ENCODE assay signal across 22 cellular contexts in genomic region chr10:88962336-88962735, GRCh38. TPM values are rescaled to one million over a fixed set of nuclear protein-coding genes. Genes with fewer than 3 reads are reported as not detected.
A peak's percentile ranks its signal among the peaks of the same experiment; 100 is the strongest.
DNase-seq lines count a peak whose midpoint lies in the region; ATAC-seq, FAIRE-seq and TF ChIP-seq lines count a peak whose summit lies in the region.
"Had no signal": no experiment of that assay in that cellular context is flagged by ENCODE, and none has a peak within 500 bp of the region (broad histone marks: within the 10 kb centered on the region; RNA-seq: fewer than 3 reads in every experiment).

No MANE protein-coding gene starts in this region.

- no peaks in the 10 kb centered on the region for H3K36me3 ChIP-seq in naive thymus-derived CD4-positive, alpha-beta T cell (ENCODE audit: control insufficient read depth in 2 of 3, insufficient read depth in 3 of 3, low read length in 3 of 3)
- H3K36me3 ChIP-seq in Caco-2 (ENCODE audit: control insufficient read depth, insufficient read depth, low read length) (no peaks in the 10 kb centered on the region), aorta (ENCODE audit: control insufficient read depth in 1 of 2, insufficient read depth in 2 of 2, low read length in 1 of 2) (no peaks in the 10 kb centered on the region)
- H3K36me3 ChIP-seq: adrenal gland, heart right ventricle had no signal

- H3K27ac Mint-ChIP-seq in activated CD8-positive, alpha-beta memory T cell treated with anti-CD3 and anti-CD28 coated beads, Interleukin-2, amount 10 ng/mL, durations not matched to agents 7 days and 5 days = peak overlapping the region; percentile 61
- H3K27ac Mint-ChIP-seq in T-helper 2 cell treated with Interferon-gamma antibody and Interleukin-4, amounts not matched to agents 5 μg/mL and 100 μg/mL, for 36 hours = peak overlapping the region; percentile 55
- H3K27ac Mint-ChIP-seq in naive thymus-derived CD4-positive, alpha-beta T cell = peak overlapping the region in 4 of 9 donors; percentile 1 to 32 (median 21)
- H3K27ac Mint-ChIP-seq in Caco-2 (ENCODE audit: unreplicated experiment) = no peak overlapping the region
- H3K27ac Mint-ChIP-seq: activated T-cell treated with anti-CD3 and anti-CD28 coated beads, Interleukin-2, amount 50 U/mL, for 72 hours; dendritic cell treated with granulocyte-macrophage colony-stimulating factor and Interleukin-4, amounts not matched to agents 40 ng/mL and 50 ng/mL, for 4 days; mesothelial cell of epicardium; stimulated activated memory B cell treated with anti-CD40 and anti-IgM and Interleukin-4, amounts not matched to agents 10 μg/mL and 1 μg/mL and 100 μg/mL, for 72 hours had no signal

- POLR2A ChIA-PET in naive thymus-derived CD4-positive, alpha-beta T cell (lab: Charles Lee) = interaction anchor here (0.8 kb wide), 2 partner anchors 19 to 27 kb away, joined by 4 to 5 read pairs; no protein-coding TSS in a partner anchor
- POLR2A ChIA-PET in Caco-2 (lab: Charles Lee) = no interaction called here

- BruUV-seq in Caco-2 (replicated peaks; lab: Mats Ljungman, UMichigan) = no TSS peak

- no peak overlapping the region for H3K4me3 ChIP-seq in naive thymus-derived CD4-positive, alpha-beta T cell (ENCODE audit: low read length)
- H3K4me3 ChIP-seq in Caco-2 (ENCODE audit: low read depth, low read length) (no peak overlapping the region), aorta (ENCODE audit: low read length in 2 of 2) (no peak overlapping the region)
- H3K4me3 ChIP-seq: adrenal gland, heart right ventricle had no signal

- H3K9me3 Mint-ChIP-seq in activated CD8-positive, alpha-beta memory T cell treated with anti-CD3 and anti-CD28 coated beads, Interleukin-2, amount 10 ng/mL, durations not matched to agents 7 days and 5 days (ENCODE audit: low read depth) = no peaks in the 10 kb centered on the region
- no peaks in the 10 kb centered on the region for H3K9me3 Mint-ChIP-seq in T-helper 2 cell treated with Interferon-gamma antibody and Interleukin-4, amounts not matched to agents 5 μg/mL and 100 μg/mL, for 36 hours
- H3K9me3 Mint-ChIP-seq in naive thymus-derived CD4-positive, alpha-beta T cell = peaks cover 0 to 2% (median 0%) of the 10 kb centered on the region in 11 donors
- H3K9me3 Mint-ChIP-seq in Caco-2 (ENCODE audit: unreplicated experiment) = no peaks in the 10 kb centered on the region
- H3K9me3 Mint-ChIP-seq: activated T-cell treated with anti-CD3 and anti-CD28 coated beads, Interleukin-2, amount 50 U/mL, for 72 hours; dendritic cell treated with granulocyte-macrophage colony-stimulating factor and Interleukin-4, amounts not matched to agents 40 ng/mL and 50 ng/mL, for 4 days; mesothelial cell of epicardium; stimulated activated memory B cell treated with anti-CD40 and anti-IgM and Interleukin-4, amounts not matched to agents 10 μg/mL and 1 μg/mL and 100 μg/mL, for 72 hours had no signal

- peaks cover 10 to 20% of the 10 kb centered on the region in 2 donors for H3K4me1 ChIP-seq in naive thymus-derived CD4-positive, alpha-beta T cell (ENCODE audit: control insufficient read depth in 2 of 2, insufficient read depth in 2 of 2, low read length in 2 of 2)
- H3K4me1 ChIP-seq in Caco-2 = no peaks in the 10 kb centered on the region
- H3K4me1 ChIP-seq in aorta (ENCODE audit: control insufficient read depth in 1 of 2, insufficient read depth in 2 of 2, low read length in 2 of 2) = peaks cover 6 to 16% of the 10 kb centered on the region in 2 donors

- peaks cover 5% of the 10 kb centered on the region for H3K36me3 Mint-ChIP-seq in activated CD8-positive, alpha-beta memory T cell treated with anti-CD3 and anti-CD28 coated beads, Interleukin-2, amount 10 ng/mL, durations not matched to agents 7 days and 5 days
- H3K36me3 Mint-ChIP-seq in T-helper 2 cell treated with Interferon-gamma antibody and Interleukin-4, amounts not matched to agents 5 μg/mL and 100 μg/mL, for 36 hours (ENCODE audit: low read depth) = peaks cover 3% of the 10 kb centered on the region
- H3K36me3 Mint-ChIP-seq in naive thymus-derived CD4-positive, alpha-beta T cell = peaks cover 0 to 7% (median 0%) of the 10 kb centered on the region in 5 donors
- no peaks in the 10 kb centered on the region for H3K36me3 Mint-ChIP-seq in Caco-2 (ENCODE audit: insufficient read depth, unreplicated experiment)
- H3K36me3 Mint-ChIP-seq: mesothelial cell of epicardium had no signal

- TF ChIP-seq CTCF in Caco-2 (IDR thresholded peaks at IDR 0.05; ENCODE audit: insufficient read depth in 1 of 2, low read depth in 1 of 2, low read length in 1 of 2, severe bottlenecking in 1 of 2, unreplicated experiment in 1 of 2) = no peak

- intact Hi-C loops in naive thymus-derived CD4-positive, alpha-beta T cell (cut with micrococcal nuclease) = loop anchor here in 1 of 2 donors (1.0 kb wide), 1 partner anchor 28 kb away; the partner anchor contains the start of gene FAS
- intact Hi-C loops in Caco-2 (cut with micrococcal nuclease; ENCODE audit: unreplicated experiment) (no loop called here), aorta (cut with DNase I) (no loop called here)

- no peak overlapping the region for H3K27ac ChIP-seq in naive thymus-derived CD4-positive, alpha-beta T cell (ENCODE audit: low read depth, low read length)
- H3K27ac ChIP-seq in aorta (ENCODE audit: low read depth in 1 of 2, low read length in 2 of 2) = no peak overlapping the region
- H3K27ac ChIP-seq: adrenal gland, heart right ventricle had no signal

- ATAC-seq in activated CD8-positive, alpha-beta memory T cell treated with anti-CD3 and anti-CD28 coated beads, Interleukin-2, amount 10 ng/mL, durations not matched to agents 7 days and 5 days = no peak
- peak; percentile 75 for ATAC-seq in naive thymus-derived CD4-positive, alpha-beta T cell
- no peak for ATAC-seq in aorta (ENCODE audit: low FRiP score)
- ATAC-seq: activated T-cell treated with anti-CD3 and anti-CD28 coated beads, Interleukin-2, amount 50 U/mL, for 72 hours; heart right ventricle; left lobe of liver; stimulated activated memory B cell treated with anti-CD40 and anti-IgM and Interleukin-4, amounts not matched to agents 10 μg/mL and 1 μg/mL and 100 μg/mL, for 72 hours had no signal

- no peaks in the 10 kb centered on the region for H3K27me3 Mint-ChIP-seq in activated CD8-positive, alpha-beta memory T cell treated with anti-CD3 and anti-CD28 coated beads, Interleukin-2, amount 10 ng/mL, durations not matched to agents 7 days and 5 days
- peaks cover 6% of the 10 kb centered on the region for H3K27me3 Mint-ChIP-seq in T-helper 2 cell treated with Interferon-gamma antibody and Interleukin-4, amounts not matched to agents 5 μg/mL and 100 μg/mL, for 36 hours (ENCODE audit: low read depth)
- peaks cover 0 to 2% (median 0%) of the 10 kb centered on the region in 5 donors for H3K27me3 Mint-ChIP-seq in naive thymus-derived CD4-positive, alpha-beta T cell
- H3K27me3 Mint-ChIP-seq in Caco-2 (ENCODE audit: insufficient read depth, unreplicated experiment) = peaks cover 4% of the 10 kb centered on the region
- H3K27me3 Mint-ChIP-seq: stimulated activated memory B cell treated with anti-CD40 and anti-IgM and Interleukin-4, amounts not matched to agents 10 μg/mL and 1 μg/mL and 100 μg/mL, for 72 hours had no signal

- CTCF ChIA-PET in activated CD8-positive, alpha-beta memory T cell treated with anti-CD3 and anti-CD28 coated beads, Interleukin-2, amount 10 ng/mL, durations not matched to agents 7 days and 5 days (lab: Charles Lee) = interaction anchor here (1.0 kb wide), 1 partner anchor 10 kb away, joined by 3 read pairs; the partner anchor contains the start of gene ACTA2
- CTCF ChIA-PET in naive thymus-derived CD4-positive, alpha-beta T cell (lab: Charles Lee) = interaction anchor here (1.6 kb wide), 2 partner anchors 28 to 67 kb away, joined by 3 to 4 read pairs; no protein-coding TSS in a partner anchor
- CTCF ChIA-PET in Caco-2 (lab: Charles Lee) = no interaction called here

- no peaks in the 10 kb centered on the region for H3K27me3 ChIP-seq in naive thymus-derived CD4-positive, alpha-beta T cell (ENCODE audit: control insufficient read depth in 2 of 2, insufficient read depth in 2 of 2, low read length in 2 of 2)
- no peaks in the 10 kb centered on the region for H3K27me3 ChIP-seq in Caco-2 (replicated peaks; ENCODE audit: control insufficient read depth, insufficient read depth, low read length)
- H3K27me3 ChIP-seq in aorta (ENCODE audit: control insufficient read depth in 1 of 2, insufficient read depth in 2 of 2, low read length in 1 of 2) = no peaks in the 10 kb centered on the region
- H3K27me3 ChIP-seq: adrenal gland, heart right ventricle had no signal

- no peak for DNase-seq in activated CD8-positive, alpha-beta memory T cell treated with anti-CD3 and anti-CD28 coated beads, Interleukin-2, amount 10 ng/mL, durations not matched to agents 7 days and 5 days
- no peak for DNase-seq in activated CD8-positive, alpha-beta memory T cell treated with anti-CD3 and anti-CD28 coated beads for 24 hours
- DNase-seq in GM18507 (ENCODE audit: extremely low spot score, insufficient read length, low read depth) = no peak
- no peak for DNase-seq in T-helper 2 cell treated with Interferon-gamma antibody and Interleukin-4, amounts not matched to agents 5 μg/mL and 100 μg/mL, for 36 hours (ENCODE audit: low spot score)
- DNase-seq in naive thymus-derived CD4-positive, alpha-beta T cell = peak in 6 of 9 donors; percentile 8 to 47 (median 39)
- no peak for DNase-seq in Caco-2
- no peak for DNase-seq in NCI-H1417 (lab: John Stamatoyannopoulos, UW)
- DNase-seq in aorta = no peak
- DNase-seq: activated T-cell treated with anti-CD3 and anti-CD28 coated beads, Interleukin-2, amount 50 U/mL, for 72 hours; adrenal gland; DMS153; H7; heart right ventricle; NCI-H1417 treated with DMSO at 0.1 percent for 48 hours; NCI-H2107; NCI-H510A had no signal

- peak; percentile 5 for FAIRE-seq in GM18507 (lab: Jason Lieb, UNC)
- FAIRE-seq: bronchial epithelial cell, TTC549 had no signal

- WGBS in aorta, 2 donors = 46 to 74% methylated on average over 2 of the region's 2 CpGs

- no peak overlapping the region for H3K4me3 Mint-ChIP-seq in activated CD8-positive, alpha-beta memory T cell treated with anti-CD3 and anti-CD28 coated beads, Interleukin-2, amount 10 ng/mL, durations not matched to agents 7 days and 5 days
- H3K4me3 Mint-ChIP-seq in T-helper 2 cell treated with Interferon-gamma antibody and Interleukin-4, amounts not matched to agents 5 μg/mL and 100 μg/mL, for 36 hours = peak overlapping the region; percentile 76
- H3K4me3 Mint-ChIP-seq in naive thymus-derived CD4-positive, alpha-beta T cell = peak overlapping the region in 8 of 10 donors; percentile 34 to 80 (median 60)
- H3K4me3 Mint-ChIP-seq in Caco-2 (ENCODE audit: unreplicated experiment) = no peak overlapping the region
- H3K4me3 Mint-ChIP-seq: dendritic cell treated with granulocyte-macrophage colony-stimulating factor and Interleukin-4, amounts not matched to agents 40 ng/mL and 50 ng/mL, for 4 days; mesothelial cell of epicardium; stimulated activated memory B cell treated with anti-CD40 and anti-IgM and Interleukin-4, amounts not matched to agents 10 μg/mL and 1 μg/mL and 100 μg/mL, for 72 hours had no signal

- H3K9me3 ChIP-seq in naive thymus-derived CD4-positive, alpha-beta T cell (ENCODE audit: control insufficient read depth in 2 of 3, low read length in 3 of 3) = no peaks in the 10 kb centered on the region
- H3K9me3 ChIP-seq in Caco-2 = no peaks in the 10 kb centered on the region
- H3K9me3 ChIP-seq in aorta (ENCODE audit: control insufficient read depth, low read length) = no peaks in the 10 kb centered on the region
- H3K9me3 ChIP-seq: adrenal gland, heart right ventricle had no signal

- peaks cover 30% of the 10 kb centered on the region for H3K4me1 Mint-ChIP-seq in activated CD8-positive, alpha-beta memory T cell treated with anti-CD3 and anti-CD28 coated beads, Interleukin-2, amount 10 ng/mL, durations not matched to agents 7 days and 5 days
- H3K4me1 Mint-ChIP-seq in T-helper 2 cell treated with Interferon-gamma antibody and Interleukin-4, amounts not matched to agents 5 μg/mL and 100 μg/mL, for 36 hours (ENCODE audit: low read depth) = peaks cover 25% of the 10 kb centered on the region
- peaks cover 16 to 28% (median 26%) of the 10 kb centered on the region in 7 donors for H3K4me1 Mint-ChIP-seq in naive thymus-derived CD4-positive, alpha-beta T cell
- no peaks in the 10 kb centered on the region for H3K4me1 Mint-ChIP-seq in Caco-2 (ENCODE audit: low read depth, unreplicated experiment)
- H3K4me1 Mint-ChIP-seq: stimulated activated memory B cell treated with anti-CD40 and anti-IgM and Interleukin-4, amounts not matched to agents 10 μg/mL and 1 μg/mL and 100 μg/mL, for 72 hours had no signal

RNA-seq across cellular contexts. Expression of gene ACTA2, which starts 9.8 kb away (rescaled TPM):
- total RNA-seq in activated CD8-positive, alpha-beta memory T cell treated with anti-CD3 and anti-CD28 coated beads, Interleukin-2, amount 10 ng/mL, durations not matched to agents 7 days and 5 days = 10 to 100 TPM; 28.2 to 34.5 TPM
- total RNA-seq in naive thymus-derived CD4-positive, alpha-beta T cell = 10 to 100 TPM in 1 of 5 experiments, 1 to 10 TPM in 3, under 1 TPM in 1; 0.56 to 12.0 (median 1.3) TPM
- 1 to 10 TPM in 1 of 2 donors, under 1 TPM in 1; 0.92 to 2.2 TPM for polyA plus RNA-seq in naive thymus-derived CD4-positive, alpha-beta T cell
- total RNA-seq in Caco-2 (2022) (0.23 TPM in 1 of 2 replicates, not detected in the other), aorta (1,000 to 10,000 TPM; 3,684 to 9,611 TPM)
- 1,000 to 10,000 TPM; 3,163 to 4,826 TPM for polyA plus RNA-seq in aorta
- total RNA-seq: H7 had no signal

RNA-seq across cellular contexts. Expression of gene FAS, which starts 28.3 kb away (rescaled TPM):
- 10 to 100 TPM; 73.7 to 75.4 TPM for total RNA-seq in activated CD8-positive, alpha-beta memory T cell treated with anti-CD3 and anti-CD28 coated beads, Interleukin-2, amount 10 ng/mL, durations not matched to agents 7 days and 5 days
- total RNA-seq in naive thymus-derived CD4-positive, alpha-beta T cell = 10 to 100 TPM in 2 of 5 experiments, 1 to 10 TPM in 3; 5.6 to 67.4 (median 8.3) TPM
- 1 to 10 TPM; 2.1 to 3.0 TPM for polyA plus RNA-seq in naive thymus-derived CD4-positive, alpha-beta T cell
- total RNA-seq in Caco-2 (2022) (not detected in 2 replicates), aorta (10 to 100 TPM; 27.4 to 28.5 TPM)
- 10 to 100 TPM in 1 of 2 donors, 1 to 10 TPM in 1; 9.5 to 28.5 TPM for polyA plus RNA-seq in aorta

Comparison
In these comparisons a context has a peak if more than half of its experiments do, and no peak if none do; other contexts are left out.
1. DNase-seq: peak in naive thymus-derived CD4-positive, alpha-beta T cell (6 of 9); none in activated CD8-positive, alpha-beta memory T cell treated with anti-CD3 and anti-CD28 coated beads, Interleukin-2, amount 10 ng/mL, durations not matched to agents 7 days and 5 days (single experiment), activated CD8-positive, alpha-beta memory T cell treated with anti-CD3 and anti-CD28 coated beads for 24 hours (single experiment), GM18507 (single experiment), T-helper 2 cell treated with Interferon-gamma antibody and Interleukin-4, amounts not matched to agents 5 μg/mL and 100 μg/mL, for 36 hours (single experiment), Caco-2 (0 of 2), NCI-H1417 (0 of 3) and aorta (0 of 2).
2. H3K4me3 Mint-ChIP-seq: peak in T-helper 2 cell treated with Interferon-gamma antibody and Interleukin-4, amounts not matched to agents 5 μg/mL and 100 μg/mL, for 36 hours (single experiment) and naive thymus-derived CD4-positive, alpha-beta T cell (8 of 10); none in activated CD8-positive, alpha-beta memory T cell treated with anti-CD3 and anti-CD28 coated beads, Interleukin-2, amount 10 ng/mL, durations not matched to agents 7 days and 5 days (single experiment) and Caco-2 (single experiment).
3. RNA of gene ACTA2, which starts 9.8 kb away (total RNA-seq): 3,684 to 9,611 TPM in aorta; 28.2 to 34.5 TPM in activated CD8-positive, alpha-beta memory T cell treated with anti-CD3 and anti-CD28 coated beads, Interleukin-2, amount 10 ng/mL, durations not matched to agents 7 days and 5 days, 0.56 to 12.0 TPM in naive thymus-derived CD4-positive, alpha-beta T cell and 0.23 TPM in Caco-2; every median in the first group is over 100 times any median in the second.